Comparison of ENCODE assay signal across 11 cellular contexts in the genomic region with DNA sequence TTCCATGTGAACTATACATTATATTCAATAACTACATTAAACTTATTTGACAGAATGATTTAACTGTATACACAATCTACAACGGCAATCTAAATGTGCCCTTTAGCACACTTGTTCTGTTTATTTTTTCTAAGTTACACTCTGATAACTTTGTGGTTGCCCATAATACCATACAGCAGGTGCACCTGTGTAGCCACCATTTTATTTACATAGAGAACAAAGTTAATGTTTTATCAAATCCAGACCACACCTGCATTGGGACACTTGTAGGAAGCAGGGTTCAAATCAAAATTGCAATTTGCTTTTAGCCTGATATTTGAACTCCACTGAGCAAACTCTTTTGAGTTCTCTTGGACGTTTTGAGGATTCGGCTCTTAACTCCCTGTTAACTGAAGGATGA.
DNase-seq lines count a peak whose midpoint lies in the region; ATAC-seq and TF ChIP-seq lines count a peak whose summit lies in the region.
"Had no signal": no experiment of that assay in that cellular context is flagged by ENCODE, and none has a peak within 500 bp of the region (broad histone marks: within the 10 kb centered on the region; RNA-seq: fewer than 3 reads in every experiment).

No MANE protein-coding gene starts in this region.

- no peaks in the 10 kb centered on the region for H3K36me3 ChIP-seq in tibial artery
- H3K36me3 ChIP-seq in CD8-positive, alpha-beta T cell (ENCODE audit: insufficient read depth, low read length): no peaks in the 10 kb centered on the region
- H3K36me3 ChIP-seq in mammary epithelial cell (ENCODE audit: insufficient read depth, low read length): no peaks in the 10 kb centered on the region
- H3K36me3 ChIP-seq: suprapubic skin had no signal

- no TSS peak for BruUV-seq in mammary epithelial cell (replicated peaks; lab: Mats Ljungman, UMichigan)

- H3K4me3 ChIP-seq in tibial artery (no peak overlapping the region), mammary epithelial cell (replicated peaks in 1 of 3; ENCODE audit: insufficient read depth in 1 of 3, low read depth in 2 of 3, low read length in 3 of 3) (no peak overlapping the region)
- no peak overlapping the region for H3K4me3 ChIP-seq in CD8-positive, alpha-beta T cell (ENCODE audit: low read depth, low read length)
- H3K4me3 ChIP-seq: suprapubic skin had no signal

- no peaks in the 10 kb centered on the region for H3K4me1 ChIP-seq in tibial artery
- no peaks in the 10 kb centered on the region for H3K4me1 ChIP-seq in CD8-positive, alpha-beta T cell (ENCODE audit: insufficient read depth, low read length)
- no peaks in the 10 kb centered on the region for H3K4me1 ChIP-seq in mammary epithelial cell (ENCODE audit: insufficient read depth, low read length)
- H3K4me1 ChIP-seq: suprapubic skin had no signal

- ATAC-seq in GM18519 (IDR thresholded peaks at IDR 0.05; ENCODE audit: low FRiP score, unreplicated experiment) (peak; percentile 22), GM21737 (IDR thresholded peaks at IDR 0.05; ENCODE audit: unreplicated experiment) (peak; percentile 78), HG03439 (IDR thresholded peaks at IDR 0.05; ENCODE audit: unreplicated experiment) (peak; percentile 70)
- ATAC-seq in CD8-positive, alpha-beta T cell: no peak

- H2AFZ ChIP-seq in mammary epithelial cell (ENCODE audit: low read depth, low read length): no peak overlapping the region

- TF ChIP-seq CTCF in tibial artery (IDR thresholded peaks at IDR 0.05) (no peak), mammary epithelial cell (conservative IDR thresholded peaks at IDR 0.05 in 1 of 2, IDR thresholded peaks at IDR 0.05 in 1 of 2; ENCODE audit: extremely low read depth in 1 of 2, insufficient read depth in 1 of 2, low read depth in 1 of 2, low read length in 2 of 2) (no peak)
- TF ChIP-seq CTCF in CD8-positive, alpha-beta T cell (IDR thresholded peaks at IDR 0.05): no peak

- no peak overlapping the region for H3K4me2 ChIP-seq in mammary epithelial cell (ENCODE audit: insufficient read depth, low read depth, low read length)

- CTCF ChIA-PET in CD8-positive, alpha-beta T cell (lab: Charles Lee): no interaction called here
- CTCF ChIA-PET in mammary epithelial cell (lab: Charles Lee; ENCODE audit: low non-redundant PET): no interaction called here

- DNase-seq in germinal center (ENCODE audit: low spot score) (peak; percentile 28), H4 (ENCODE audit: low spot score) (no peak), tibial artery (no peak), mammary epithelial cell (no peak)
- no peak for DNase-seq in CD8-positive, alpha-beta T cell
- DNase-seq: activated naive CD4-positive, alpha-beta T cell; T-helper 9 cell had no signal

- H3K79me2 ChIP-seq in mammary epithelial cell (ENCODE audit: insufficient read depth, low read length): no peaks in the 10 kb centered on the region

- no peaks in the 10 kb centered on the region for H4K20me1 ChIP-seq in mammary epithelial cell (ENCODE audit: insufficient read depth, low read length)

- H3K4me1 Mint-ChIP-seq in CD8-positive, alpha-beta T cell (ENCODE audit: low read depth): peaks cover 7% of the 10 kb centered on the region

- H3K36me3 Mint-ChIP-seq in CD8-positive, alpha-beta T cell: no peaks in the 10 kb centered on the region

- H3K27ac Mint-ChIP-seq in CD8-positive, alpha-beta T cell: no peak overlapping the region

- in situ Hi-C loops in mammary epithelial cell (cut with MboI; ENCODE audit: low sequenced_read_pairs in 2 of 2): loop anchor here (10.0 to 25.0 kb wide), 2 partner anchors 247 to 376 kb away; no protein-coding TSS in a partner anchor

- peaks cover 3% of the 10 kb centered on the region for H3K9me3 Mint-ChIP-seq in CD8-positive, alpha-beta T cell

- H3K9ac ChIP-seq in mammary epithelial cell (ENCODE audit: insufficient read depth, low read length): no peak overlapping the region

- no peaks in the 10 kb centered on the region for H3K27me3 ChIP-seq in tibial artery
- H3K27me3 ChIP-seq in CD8-positive, alpha-beta T cell (ENCODE audit: insufficient read depth, low read length): no peaks in the 10 kb centered on the region
- H3K27me3 ChIP-seq in mammary epithelial cell (ENCODE audit: insufficient read depth, low read length): peaks cover 2% of the 10 kb centered on the region
- H3K27me3 ChIP-seq: suprapubic skin had no signal

- no peak overlapping the region for H3K27ac ChIP-seq in tibial artery
- H3K27ac ChIP-seq in CD8-positive, alpha-beta T cell (ENCODE audit: low read depth, low read length): no peak overlapping the region
- no peak overlapping the region for H3K27ac ChIP-seq in mammary epithelial cell (ENCODE audit: insufficient read depth, low read depth, low read length)
- H3K27ac ChIP-seq: suprapubic skin had no signal

- intact Hi-C loops in tibial artery (cut with DNase I; ENCODE audit: low total_unique reads): no loop called here
- intact Hi-C loops in CD8-positive, alpha-beta T cell (cut with DNase I, micrococcal nuclease): no loop called here
- intact Hi-C loops in mammary epithelial cell (cut with micrococcal nuclease): no loop called here

- POLR2A ChIA-PET in CD8-positive, alpha-beta T cell (lab: Charles Lee): interaction anchor here (1.1 kb wide), 1 partner anchor 52 kb away, joined by 3 read pairs; no protein-coding TSS in a partner anchor

- no peaks in the 10 kb centered on the region for H3K27me3 Mint-ChIP-seq in CD8-positive, alpha-beta T cell (ENCODE audit: low read depth)

- WGBS in mammary epithelial cell (ENCODE audit: low coverage, missing lambda C conversion rate): 38% methylated on average over 3 of the region's 3 CpGs

- H3K9me3 ChIP-seq in tibial artery (no peaks in the 10 kb centered on the region), mammary epithelial cell (replicated peaks; ENCODE audit: insufficient read depth, low read length) (no peaks in the 10 kb centered on the region)
- H3K9me3 ChIP-seq in CD8-positive, alpha-beta T cell (ENCODE audit: low read length): no peaks in the 10 kb centered on the region
- H3K9me3 ChIP-seq: suprapubic skin had no signal

- dilution Hi-C loops in mammary epithelial cell (cut with HindIII; ENCODE audit: low sequenced_read_pairs): no loop called here

- no peak overlapping the region for H3K4me3 Mint-ChIP-seq in CD8-positive, alpha-beta T cell
